Comparison of ENCODE assay signal across 19 cellular contexts in the genomic region with DNA sequence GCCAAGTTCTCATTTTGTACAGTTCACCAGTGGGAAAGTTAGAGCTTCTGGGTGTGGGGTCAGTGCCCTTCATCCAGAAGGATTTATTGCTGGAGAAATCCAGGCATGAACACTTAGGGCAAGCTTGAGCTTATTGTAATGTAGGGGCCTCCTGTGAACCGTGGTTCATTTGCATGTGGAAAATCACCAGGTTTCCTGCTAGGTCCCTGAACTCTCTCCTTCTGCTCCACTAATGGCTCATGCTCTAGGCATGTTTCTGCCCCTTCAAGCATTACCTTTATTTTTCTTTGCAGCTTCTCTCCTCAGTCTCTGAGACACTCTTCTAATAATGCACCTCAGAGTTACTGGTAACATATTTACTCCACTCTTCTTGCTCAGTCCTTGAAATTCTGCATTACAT.
"Had no signal": no experiment of that assay in that cellular context is flagged by ENCODE, and none has a peak within 500 bp of the region (broad histone marks: within the 10 kb centered on the region; RNA-seq: fewer than 3 reads in every experiment).

No MANE protein-coding gene starts in this region.

- H3K9me3 ChIP-seq: esophagus squamous epithelium, mucosa of descending colon, ovary, stomach, thoracic aorta had no signal

- H3K36me3 ChIP-seq: esophagus squamous epithelium, ovary, stomach, thoracic aorta had no signal

- DNase-seq: effector memory CD4-positive, alpha-beta T cell; esophagus squamous epithelium; foreskin fibroblast; head of caudate nucleus; islet precursor cell; left colon; mucosa of descending colon; naive thymus-derived CD8-positive, alpha-beta T cell; ovary; right cardiac atrium; small intestine; stimulated activated CD4-positive, alpha-beta T cell treated with anti-CD3 and anti-CD28 coated beads, Interleukin-12 subunit alpha, Interleukin-12 subunit beta, amount 100 ng/mL, for 4 hours; stimulated activated naive CD4-positive, alpha-beta T cell; stomach; substantia nigra had no signal

- H3K9me3 Mint-ChIP-seq: central memory CD8-positive, alpha-beta T cell; naive thymus-derived CD8-positive, alpha-beta T cell had no signal

- FAIRE-seq: endometrium, small intestine had no signal

- H3K27ac Mint-ChIP-seq: naive thymus-derived CD8-positive, alpha-beta T cell had no signal

- H3K4me1 ChIP-seq: esophagus squamous epithelium, stomach had no signal

- H3K79me2 ChIP-seq: hepatocyte had no signal

- H2AFZ ChIP-seq: hepatocyte had no signal

- H3K4me1 Mint-ChIP-seq: central memory CD8-positive, alpha-beta T cell; naive thymus-derived CD8-positive, alpha-beta T cell had no signal

- H3K36me3 Mint-ChIP-seq: naive thymus-derived CD8-positive, alpha-beta T cell had no signal

- ATAC-seq: left colon; mucosa of descending colon; naive thymus-derived CD8-positive, alpha-beta T cell; right cardiac atrium had no signal

- H3K4me2 ChIP-seq: hepatocyte had no signal

- H3K4me3 Mint-ChIP-seq: central memory CD8-positive, alpha-beta T cell; naive thymus-derived CD8-positive, alpha-beta T cell had no signal

- H3K4me3 ChIP-seq: esophagus squamous epithelium, hepatocyte, mucosa of descending colon, ovary, stomach, thoracic aorta had no signal

- H3K27ac ChIP-seq: esophagus squamous epithelium, hepatocyte, ovary, stomach, thoracic aorta had no signal

- H3K27me3 ChIP-seq: hepatocyte, ovary, stomach had no signal
